Comparison of ENCODE assay signal across 9 cellular contexts in the genomic region with DNA sequence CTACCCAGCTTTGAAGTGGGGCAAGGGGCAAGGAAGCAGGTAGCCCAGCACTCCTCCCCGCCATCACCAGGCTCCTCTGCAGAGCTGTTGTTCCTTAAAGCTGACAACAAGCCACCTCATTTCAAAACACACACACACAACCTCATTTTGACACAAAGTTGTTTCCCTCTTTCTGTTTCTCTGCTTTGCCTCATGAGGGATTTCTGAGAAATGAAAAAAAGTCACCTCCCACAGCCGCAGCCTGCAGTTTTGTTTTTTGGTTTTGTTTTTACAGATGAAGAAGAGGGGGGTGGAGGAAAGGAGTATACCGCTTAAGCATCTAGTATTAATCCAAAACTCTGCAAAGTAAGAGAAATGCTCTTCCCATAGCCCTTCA. TPM values are rescaled to one million over a fixed set of nuclear protein-coding genes. Genes with fewer than 3 reads are reported as not detected.
DNase-seq lines count a peak whose midpoint lies in the region; ATAC-seq and TF ChIP-seq lines count a peak whose summit lies in the region.
"Had no signal": no experiment of that assay in that cellular context is flagged by ENCODE, and none has a peak within 500 bp of the region (broad histone marks: within the 10 kb centered on the region; RNA-seq: fewer than 3 reads in every experiment).

No MANE protein-coding gene starts in this region.

- H3K4me1 Mint-ChIP-seq in GM23338 = peaks cover 67% of the 10 kb centered on the region
- peaks cover 67% of the 10 kb centered on the region for H3K4me1 Mint-ChIP-seq in MCF 10A (ENCODE audit: insufficient read depth, unreplicated experiment)

- H3K9me3 ChIP-seq in BLaER1 (no peaks in the 10 kb centered on the region), SJCRH30 (replicated peaks) (no peaks in the 10 kb centered on the region), mesenchymal stem cell (ENCODE audit: control insufficient read depth, low read length) (no peaks in the 10 kb centered on the region), testis (no peaks in the 10 kb centered on the region)

- H3K4me2 ChIP-seq in BLaER1 (peak overlapping the region; percentile 100), GM23338 (peak overlapping the region; percentile 59), mesenchymal stem cell (ENCODE audit: low read length, poor library complexity, severe bottlenecking) (peak overlapping the region; percentile 84)

- ATAC-seq in GM23338 = no peak

- DNase-seq in GM23338 (ENCODE audit: low spot score) (no peak), SJCRH30 (no peak), MCF 10A (ENCODE audit: unreplicated experiment) (no peak), mesenchymal stem cell (peak; percentile 78), testis (no peak), nucleus accumbens (lab: John Stamatoyannopoulos, UW) (no peak), HPDE6-E6E7 (ENCODE audit: extremely low spot score) (no peak)

- H2AFZ ChIP-seq in GM23338 (no peak overlapping the region), mesenchymal stem cell (ENCODE audit: low read depth, low read length) (no peak overlapping the region)

- H3K4me1 ChIP-seq in BLaER1 (peaks cover 81% of the 10 kb centered on the region), GM23338 (ENCODE audit: insufficient read depth) (peaks cover 47% of the 10 kb centered on the region), SJCRH30 (peaks cover 41% of the 10 kb centered on the region), mesenchymal stem cell (ENCODE audit: control insufficient read depth, insufficient read depth, low read depth, low read length) (peaks cover 51% of the 10 kb centered on the region), testis (peaks cover 77% of the 10 kb centered on the region)

- no peaks in the 10 kb centered on the region for H3K79me1 ChIP-seq in mesenchymal stem cell (replicated peaks; ENCODE audit: low read length, poor library complexity, severe bottlenecking)

- H3K79me2 ChIP-seq in GM23338 (replicated peaks; ENCODE audit: insufficient read depth) = peaks cover 52% of the 10 kb centered on the region

- intact Hi-C loops in MCF 10A (cut with micrococcal nuclease) (no loop called here), testis (cut with DNase I; ENCODE audit: low total_unique reads) (no loop called here)

- peak overlapping the region; percentile 58 for H3K9ac ChIP-seq in BLaER1
- peak overlapping the region; percentile 86 for H3K9ac ChIP-seq in mesenchymal stem cell (ENCODE audit: low read length)

- H3K27ac Mint-ChIP-seq in GM23338 = peak overlapping the region; percentile 97
- peak overlapping the region; percentile 99 for H3K27ac Mint-ChIP-seq in MCF 10A (ENCODE audit: low read depth, unreplicated experiment)

- peak overlapping the region; percentile 73 to 85 for H3K4ac ChIP-seq in mesenchymal stem cell (ENCODE audit: low read depth in 1 of 2, low read length in 2 of 2)

- POLR2A ChIA-PET in MCF 10A (lab: Yijun Ruan, JAX) = interaction anchor here (0.6 to 27.7 kb wide), 29 partner anchors 4 to 892 kb away, joined by 3 to 1801 read pairs (median 5); partner anchors contain the start of genes ADAMTSL4, APH1A, ENSA and FALEC

- H3K27me3 Mint-ChIP-seq in GM23338 (ENCODE audit: insufficient read depth, low read depth, poor library complexity) (peaks cover 57% of the 10 kb centered on the region), MCF 10A (ENCODE audit: insufficient read depth, unreplicated experiment) (no peaks in the 10 kb centered on the region)

- WGBS in mesenchymal stem cell = 45% methylated on average over 1 of the region's 3 CpGs
- WGBS in testis, 2 donors = 15 to 42% methylated on average over 3 of the region's 3 CpGs

- H3K4me3 Mint-ChIP-seq in GM23338 (peak overlapping the region; percentile 61), MCF 10A (ENCODE audit: unreplicated experiment) (peak overlapping the region; percentile 52)

- BruUV-seq in MCF 10A (replicated peaks; lab: Mats Ljungman, UMichigan) = no TSS peak

- H3K27ac ChIP-seq in BLaER1 = peak overlapping the region; percentile 89
- peak overlapping the region; percentile 99 for H3K27ac ChIP-seq in GM23338 (ENCODE audit: low read depth)
- H3K27ac ChIP-seq in SJCRH30 = peak overlapping the region; percentile 92
- peak overlapping the region; percentile 97 for H3K27ac ChIP-seq in mesenchymal stem cell (ENCODE audit: low read length, poor library complexity, severe bottlenecking)
- H3K27ac ChIP-seq in testis = peak overlapping the region; percentile 97 to 99

- peak overlapping the region; percentile 54 for H3K4me3 ChIP-seq in BLaER1
- H3K4me3 ChIP-seq in GM23338 = peak overlapping the region; percentile 35
- peak overlapping the region; percentile 33 for H3K4me3 ChIP-seq in SJCRH30
- peak overlapping the region in 1 of 2 experiments; percentile 48 for H3K4me3 ChIP-seq in mesenchymal stem cell (ENCODE audit: insufficient read depth in 1 of 2, low read depth in 1 of 2, low read length in 2 of 2)
- H3K4me3 ChIP-seq in testis = peak overlapping the region in 1 of 2 donors; percentile 26

- no peak for TF ChIP-seq POLR2A in testis (IDR thresholded peaks at IDR 0.05)

- H3K23ac ChIP-seq in mesenchymal stem cell (ENCODE audit: low read length in 2 of 2) = peak overlapping the region in 1 of 2 experiments; percentile 34

- peak overlapping the region; percentile 88 for H2BK5ac ChIP-seq in mesenchymal stem cell (ENCODE audit: low read depth, low read length, poor library complexity, severe bottlenecking)

- H3K27me3 ChIP-seq in BLaER1 (no peaks in the 10 kb centered on the region), GM23338 (ENCODE audit: insufficient read depth) (no peaks in the 10 kb centered on the region), SJCRH30 (no peaks in the 10 kb centered on the region), mesenchymal stem cell (ENCODE audit: control insufficient read depth in 1 of 2, insufficient read depth in 1 of 2, low read length in 2 of 2) (no peaks in the 10 kb centered on the region), testis (no peaks in the 10 kb centered on the region)

- CTCF ChIA-PET in MCF 10A (lab: Yijun Ruan, JAX) = interaction anchor here (0.6 to 2.7 kb wide), 7 partner anchors 7 to 129 kb away, joined by 3 to 16 read pairs (median 5); partner anchors contain the start of gene MCL1

- H3K36me3 Mint-ChIP-seq in GM23338 (ENCODE audit: low read depth) (peaks cover 29% of the 10 kb centered on the region), MCF 10A (ENCODE audit: insufficient read depth, unreplicated experiment) (peaks cover 57% of the 10 kb centered on the region)

- peak overlapping the region; percentile 63 to 86 for H2BK12ac ChIP-seq in mesenchymal stem cell (ENCODE audit: low read length in 2 of 2)

- H2BK15ac ChIP-seq in mesenchymal stem cell (ENCODE audit: low read depth, poor library complexity, severe bottlenecking) = peak overlapping the region; percentile 97

- H4K20me1 ChIP-seq in BLaER1 (peaks cover 82% of the 10 kb centered on the region), GM23338 (replicated peaks; ENCODE audit: insufficient read depth) (0 out of 2 replicates have a peak, but pooled peaks cover under 1% of the 10 kb centered on the region)

- H4K91ac ChIP-seq in mesenchymal stem cell (ENCODE audit: low read length) = peak overlapping the region; percentile 90

- H3K9me3 Mint-ChIP-seq in GM23338 = no peaks in the 10 kb centered on the region
- no peaks in the 10 kb centered on the region for H3K9me3 Mint-ChIP-seq in MCF 10A (ENCODE audit: unreplicated experiment)

- peak overlapping the region; percentile 99 for H2AK5ac ChIP-seq in mesenchymal stem cell (ENCODE audit: low read length, severe bottlenecking)

- peak overlapping the region in 1 of 2 experiments; percentile 23 for H3K14ac ChIP-seq in mesenchymal stem cell (ENCODE audit: low read length in 2 of 2)

- H3K9me2 ChIP-seq in GM23338 (ENCODE audit: insufficient read depth) = no peaks in the 10 kb centered on the region

- TF ChIP-seq CTCF in GM23338 (conservative IDR thresholded peaks at IDR 0.05; ENCODE audit: low read depth in 2 of 2) (no peak), MCF 10A (IDR thresholded peaks at IDR 0.05; ENCODE audit: unreplicated experiment) (no peak), testis (IDR thresholded peaks at IDR 0.05) (no peak)

- H3K36me3 ChIP-seq in BLaER1 (peaks cover 24% of the 10 kb centered on the region), GM23338 (ENCODE audit: insufficient read depth) (no peaks in the 10 kb centered on the region), SJCRH30 (no peaks in the 10 kb centered on the region), mesenchymal stem cell (ENCODE audit: control insufficient read depth in 1 of 2, insufficient read depth in 2 of 2, low read depth in 1 of 2, low read length in 2 of 2) (peaks cover 11% of the 10 kb centered on the region in 2 experiments), testis (ENCODE audit: low read depth, missing control alignments) (no peaks in the 10 kb centered on the region)

- peak overlapping the region; percentile 59 for H2BK120ac ChIP-seq in mesenchymal stem cell (ENCODE audit: low read depth, low read length)

- H3F3A ChIP-seq in GM23338 (replicated peaks; ENCODE audit: low read depth) = peaks cover 29% of the 10 kb centered on the region

- peak overlapping the region; percentile 80 for H4K8ac ChIP-seq in mesenchymal stem cell (ENCODE audit: low read length)

- H3K18ac ChIP-seq in mesenchymal stem cell (ENCODE audit: low read depth in 1 of 2, low read length in 2 of 2) = peak overlapping the region; percentile 67 to 94

RNA-seq across cellular contexts. Expression of gene MCL1, which starts 12.1 kb away (rescaled TPM):
- total RNA-seq in GM23338 (2014; rRNA removed; shearing (Covaris generic)) = 237 and 244 TPM in 2 replicates
- polyA plus RNA-seq in GM23338 (2016; fragmentation: Nextera tagmentation; extraction: Ambion mirVana) (46.7 and 55.3 TPM in 2 replicates), testis (ENCODE audit: insufficient read depth, low read depth, low replicate concordance) (112 TPM)
- 99.4 and 104 TPM in 2 replicates for total RNA-seq in SJCRH30 (2014; rRNA removed; shearing (Covaris generic))
- total RNA-seq in MCF 10A (2022) (497 and 624 TPM in 2 replicates), testis (100 to 1,000 TPM in 1 of 2 donors, 10 to 100 TPM in 1; 94.1 to 111 TPM)
- 229 TPM for polyA plus RNA-seq in mesenchymal stem cell (2013, experiment 1 of 2)
- polyA plus RNA-seq in mesenchymal stem cell (2013, experiment 2 of 2) = 224 TPM

RNA-seq across cellular contexts. Expression of gene ADAMTSL4, which starts 18.1 kb away (rescaled TPM):
- total RNA-seq in GM23338 (2014; rRNA removed; shearing (Covaris generic)) = 3.6 and 5.3 TPM in 2 replicates
- 4.6 and 5.8 TPM in 2 replicates for polyA plus RNA-seq in GM23338 (2016; fragmentation: Nextera tagmentation; extraction: Ambion mirVana)
- not detected in 2 replicates for total RNA-seq in SJCRH30 (2014; rRNA removed; shearing (Covaris generic))
- total RNA-seq in MCF 10A (2022) = 9.6 and 13.3 TPM in 2 replicates
- polyA plus RNA-seq in mesenchymal stem cell (2013, experiment 1 of 2) = 15.0 TPM
- 14.4 TPM for polyA plus RNA-seq in mesenchymal stem cell (2013, experiment 2 of 2)
- total RNA-seq in testis = 1 to 10 TPM; 8.9 to 10.0 TPM
- polyA plus RNA-seq in testis (ENCODE audit: insufficient read depth, low read depth, low replicate concordance) = 14.2 TPM

RNA-seq across cellular contexts. Expression of gene FALEC, which starts 51.8 kb away (rescaled TPM):
- total RNA-seq in GM23338 (2014; rRNA removed; shearing (Covaris generic)) = not detected in 2 replicates
- polyA plus RNA-seq in GM23338 (2016; fragmentation: Nextera tagmentation; extraction: Ambion mirVana) = 1.7 and 2.6 TPM in 2 replicates
- total RNA-seq in SJCRH30 (2014; rRNA removed; shearing (Covaris generic)) = 0.28 TPM in 1 of 2 replicates, not detected in the other
- total RNA-seq in MCF 10A (2022) = not detected in 2 replicates
- polyA plus RNA-seq in mesenchymal stem cell (2013, experiment 1 of 2) = not detected
- polyA plus RNA-seq in mesenchymal stem cell (2013, experiment 2 of 2) = not detected
- 1 to 10 TPM in 1 of 2 donors, not detected in 1; 1.3 TPM for total RNA-seq in testis
- polyA plus RNA-seq in testis (ENCODE audit: insufficient read depth, low read depth, low replicate concordance) = not detected
- total RNA-seq: kidney epithelial cell had no signal

RNA-seq across cellular contexts. Expression of gene ECM1, which starts 59.4 kb away (rescaled TPM):
- 0.43 and 1.1 TPM in 2 replicates for total RNA-seq in GM23338 (2014; rRNA removed; shearing (Covaris generic))
- 0.30 and 0.74 TPM in 2 replicates for polyA plus RNA-seq in GM23338 (2016; fragmentation: Nextera tagmentation; extraction: Ambion mirVana)
- total RNA-seq in SJCRH30 (2014; rRNA removed; shearing (Covaris generic)) = 5.0 TPM in 2 replicates
- 1.7 and 3.2 TPM in 2 replicates for total RNA-seq in MCF 10A (2022)
- 165 TPM for polyA plus RNA-seq in mesenchymal stem cell (2013, experiment 1 of 2)
- 158 TPM for polyA plus RNA-seq in mesenchymal stem cell (2013, experiment 2 of 2)
- total RNA-seq in testis = 1 to 10 TPM; 4.6 to 5.0 TPM
- 16.9 TPM for polyA plus RNA-seq in testis (ENCODE audit: insufficient read depth, low read depth, low replicate concordance)
